ENCODE assay signal across 9 cellular contexts in genomic region chr3:106824856-106825255, GRCh38.
DNase-seq lines count a peak whose midpoint lies in the region; ATAC-seq and TF ChIP-seq lines count a peak whose summit lies in the region.
"Had no signal": no experiment of that assay in that cellular context is flagged by ENCODE, and none has a peak within 500 bp of the region (broad histone marks: within the 10 kb centered on the region; RNA-seq: fewer than 3 reads in every experiment).

No MANE protein-coding gene starts in this region.

- H3K4me3 ChIP-seq in upper lobe of left lung: no peak overlapping the region
- H3K4me3 ChIP-seq: K562 had no signal

- H3K36me3 Mint-ChIP-seq in osteocyte (ENCODE audit: unreplicated experiment): no peaks in the 10 kb centered on the region
- no peaks in the 10 kb centered on the region for H3K36me3 Mint-ChIP-seq in CD4-positive, alpha-beta T cell (ENCODE audit: low read depth)

- WGBS in upper lobe of left lung, 2 donors: 50 to 68% methylated on average over 1 of the region's 1 CpG

- no peak overlapping the region for H3K27ac ChIP-seq in upper lobe of left lung
- no peak overlapping the region for H3K27ac ChIP-seq in CD4-positive, alpha-beta T cell (ENCODE audit: low read depth, low read length)

- no peak for TF ChIP-seq EP300 in upper lobe of left lung (IDR thresholded peaks at IDR 0.05)

- peaks cover 0 to 6% (median 2%) of the 10 kb centered on the region in 4 donors for H3K4me1 ChIP-seq in upper lobe of left lung

- DNase-seq in KBM-7 (peak; percentile 40), dermis blood vessel endothelial cell (peak; percentile 46), osteocyte (ENCODE audit: extremely low spot score, unreplicated experiment) (no peak), upper lobe of left lung (no peak)
- DNase-seq in CD4-positive, alpha-beta T cell: no peak

- ATAC-seq in GM19397 (IDR thresholded peaks at IDR 0.05; ENCODE audit: unreplicated experiment): no peak
- ATAC-seq in upper lobe of left lung (ENCODE audit: low FRiP score in 2 of 2): no peak
- no peak for ATAC-seq in HG02759 (IDR thresholded peaks at IDR 0.05; ENCODE audit: unreplicated experiment)
- ATAC-seq in CD4-positive, alpha-beta T cell (ENCODE audit: poor library complexity): no peak
- ATAC-seq: K562 had no signal

- in situ Hi-C loops in KBM-7 (cut with MboI; ENCODE audit: low pct_unique_long_range_greater_than_20kb, low sequenced_read_pairs): no loop called here

- H3K27ac Mint-ChIP-seq in osteocyte (ENCODE audit: unreplicated experiment): no peak overlapping the region
- H3K27ac Mint-ChIP-seq in CD4-positive, alpha-beta T cell: no peak overlapping the region

- H3K4me1 Mint-ChIP-seq in osteocyte (ENCODE audit: unreplicated experiment): peaks cover 41% of the 10 kb centered on the region
- no peaks in the 10 kb centered on the region for H3K4me1 Mint-ChIP-seq in CD4-positive, alpha-beta T cell (ENCODE audit: low read depth)

- no peaks in the 10 kb centered on the region for H3K27me3 Mint-ChIP-seq in osteocyte (ENCODE audit: unreplicated experiment)
- no peaks in the 10 kb centered on the region for H3K27me3 Mint-ChIP-seq in CD4-positive, alpha-beta T cell

- no peak for TF ChIP-seq POLR2A in upper lobe of left lung (IDR thresholded peaks at IDR 0.05)

- no peaks in the 10 kb centered on the region for H3K27me3 ChIP-seq in upper lobe of left lung
- H3K27me3 ChIP-seq in CD4-positive, alpha-beta T cell (ENCODE audit: control insufficient read depth, insufficient read depth, low read length): no peaks in the 10 kb centered on the region

- H3K9me3 Mint-ChIP-seq in osteocyte (ENCODE audit: unreplicated experiment): no peaks in the 10 kb centered on the region
- H3K9me3 Mint-ChIP-seq in CD4-positive, alpha-beta T cell: no peaks in the 10 kb centered on the region

- intact Hi-C loops in CD4-positive, alpha-beta T cell (cut with DNase I, micrococcal nuclease): no loop called here

- H3K9me3 ChIP-seq in upper lobe of left lung: no peaks in the 10 kb centered on the region
- no peaks in the 10 kb centered on the region for H3K9me3 ChIP-seq in CD4-positive, alpha-beta T cell (ENCODE audit: control insufficient read depth, low read length)

- TF ChIP-seq CTCF in GM12874 (IDR thresholded peaks at IDR 0.05; ENCODE audit: insufficient read depth, low read depth, low read length): peak; percentile 30; the same call in 1 of the 2 replicates
- peak; percentile 44 for TF ChIP-seq CTCF in osteocyte (IDR thresholded peaks at IDR 0.05)
- no peak for TF ChIP-seq CTCF in upper lobe of left lung (IDR thresholded peaks at IDR 0.05)
- no peak for TF ChIP-seq CTCF in CD4-positive, alpha-beta T cell (IDR thresholded peaks at IDR 0.05)

- CTCF ChIA-PET in CD4-positive, alpha-beta T cell (lab: Charles Lee): no interaction called here

- POLR2A ChIA-PET in CD4-positive, alpha-beta T cell (lab: Charles Lee): no interaction called here

- H3K4me3 Mint-ChIP-seq in osteocyte (ENCODE audit: unreplicated experiment): no peak overlapping the region
- H3K4me3 Mint-ChIP-seq in CD4-positive, alpha-beta T cell: no peak overlapping the region

- H3K36me3 ChIP-seq in upper lobe of left lung: no peaks in the 10 kb centered on the region

Comparison
In these comparisons a context has a peak if more than half of its experiments do, and no peak if none do; other contexts are left out.
1. CTCF ChIP-seq: peak in GM12874 (single experiment) and osteocyte (single experiment); none in upper lobe of left lung (0 of 6) and CD4-positive, alpha-beta T cell (single experiment).
2. DNase-seq: peak in KBM-7 (single experiment) and dermis blood vessel endothelial cell (single experiment); none in osteocyte (single experiment), upper lobe of left lung (0 of 2) and CD4-positive, alpha-beta T cell (0 of 10).